8 cellular contexts compared by ENCODE assay signal in the genomic region with DNA sequence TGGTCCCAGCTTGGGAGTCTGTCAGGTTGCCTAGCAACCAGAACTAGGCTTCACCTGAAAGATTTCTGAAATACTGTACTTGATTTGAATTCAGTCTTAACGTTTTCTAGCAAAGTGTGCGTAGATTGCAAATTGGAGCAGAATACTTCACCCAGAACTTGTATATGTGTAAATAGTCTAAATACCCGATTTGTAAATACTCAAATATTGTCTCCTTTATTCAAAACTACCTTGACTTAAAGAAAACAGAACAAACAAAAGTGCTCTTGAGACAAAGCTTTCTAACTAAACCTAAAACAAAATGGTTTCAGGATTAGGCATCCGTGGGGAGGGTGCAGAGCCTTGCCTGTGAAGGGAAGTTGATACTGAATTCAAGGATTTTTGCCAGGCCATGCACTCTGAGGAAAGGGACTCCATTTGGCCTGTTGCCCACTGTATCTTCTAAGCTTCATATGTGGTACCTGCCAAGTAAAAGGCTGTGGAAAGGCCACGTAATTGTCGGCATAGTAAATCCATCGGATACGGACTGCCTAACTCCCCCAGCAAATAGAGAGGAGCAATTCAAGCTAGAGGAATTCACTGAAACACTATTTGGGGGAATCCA. TPM values are rescaled to one million over a fixed set of nuclear protein-coding genes. Genes with fewer than 3 reads are reported as not detected.
DNase-seq lines count a peak whose midpoint lies in the region; ATAC-seq, FAIRE-seq and TF ChIP-seq lines count a peak whose summit lies in the region.

No MANE protein-coding gene starts in this region.

- H3K9me3 ChIP-seq in Caco-2 (no peaks in the 10 kb centered on the region), adipocyte (ENCODE audit: control insufficient read depth, low read length) (no peaks in the 10 kb centered on the region), HepG2 (ENCODE audit: low read length) (no peaks in the 10 kb centered on the region), tibial nerve (no peaks in the 10 kb centered on the region)

- no peaks in the 10 kb centered on the region for H3K27me3 Mint-ChIP-seq in Caco-2 (ENCODE audit: insufficient read depth, unreplicated experiment)

- peaks cover 49% of the 10 kb centered on the region for H3K4me1 ChIP-seq in Caco-2
- peaks cover 41% of the 10 kb centered on the region for H3K4me1 ChIP-seq in adipocyte (ENCODE audit: control insufficient read depth, insufficient read depth, low read length)
- H3K4me1 ChIP-seq in HepG2 (ENCODE audit: insufficient read depth, low read length), result peaks cover 43% of the 10 kb centered on the region
- peaks cover 0 to 43% (median 11%) of the 10 kb centered on the region in 4 donors for H3K4me1 ChIP-seq in tibial nerve

- no peaks in the 10 kb centered on the region for H3K9me3 Mint-ChIP-seq in Caco-2 (ENCODE audit: unreplicated experiment)

- no peak for ATAC-seq in HepG2
- ATAC-seq in GM18907 (IDR thresholded peaks at IDR 0.05; ENCODE audit: unreplicated experiment), result no peak
- ATAC-seq in HG02884 (IDR thresholded peaks at IDR 0.05; ENCODE audit: unreplicated experiment), result no peak

- peaks cover 40% of the 10 kb centered on the region for H4K20me1 ChIP-seq in HepG2 (ENCODE audit: insufficient read depth, low read length)

- 68% methylated on average over 8 of the region's 8 CpGs for WGBS in HepG2 (ENCODE audit: low lambda C conversion rate)
- 43 to 48% methylated on average over 8 of the region's 8 CpGs for WGBS in tibial nerve, 2 donors

- H3K27me3 ChIP-seq in Caco-2 (replicated peaks; ENCODE audit: control insufficient read depth, insufficient read depth, low read length), result no peaks in the 10 kb centered on the region
- no peaks in the 10 kb centered on the region for H3K27me3 ChIP-seq in adipocyte (replicated peaks; ENCODE audit: control insufficient read depth, insufficient read depth, low read length)
- H3K27me3 ChIP-seq in HepG2 (ENCODE audit: control insufficient read depth in 1 of 2, insufficient read depth in 2 of 2, low read length in 2 of 2), result no peaks in the 10 kb centered on the region; a peak in 1 of 5 replicates
- no peaks in the 10 kb centered on the region for H3K27me3 ChIP-seq in tibial nerve

- peak overlapping the region; percentile 83 for H3K27ac Mint-ChIP-seq in Caco-2 (ENCODE audit: unreplicated experiment)

- peaks cover 30% of the 10 kb centered on the region for H3K4me1 Mint-ChIP-seq in Caco-2 (ENCODE audit: low read depth, unreplicated experiment)

- CTCF ChIA-PET in Caco-2 (lab: Charles Lee), result interaction anchor here (0.8 to 2.2 kb wide), 4 partner anchors 34 to 208 kb away, joined by 4 to 25 read pairs (median 14); a partner anchor contains a TSS
- CTCF ChIA-PET in HepG2 (lab: Yijun Ruan, JAX; ENCODE audit: low intra/inter-chr PET ratio, low total read pairs), result no interaction called here

- H3K27ac ChIP-seq in HepG2 (ENCODE audit: extremely low read length, insufficient read depth, low read length), result peak overlapping the region; percentile 91
- H3K27ac ChIP-seq in tibial nerve, result peak overlapping the region; percentile 80 to 98 (median 92)

- peaks cover 49% of the 10 kb centered on the region for H3K79me2 ChIP-seq in HepG2 (ENCODE audit: insufficient read depth, low read length)

- TF ChIP-seq CTCF in Caco-2 (IDR thresholded peaks at IDR 0.05; ENCODE audit: insufficient read depth in 1 of 2, low read depth in 1 of 2, low read length in 1 of 2, severe bottlenecking in 1 of 2, unreplicated experiment in 1 of 2) (no peak), HepG2 (CRISPR knock-in tag; IDR thresholded peaks at IDR 0.05) (no peak), tibial nerve (IDR thresholded peaks at IDR 0.05) (no peak)

- no peak for TF ChIP-seq EP300 in HepG2 (IDR thresholded peaks at IDR 0.05; ENCODE audit: low read depth in 2 of 2, low read length in 2 of 2)
- TF ChIP-seq EP300 in HepG2 (CRISPR knock-in tag; IDR thresholded peaks at IDR 0.05; ENCODE audit: borderline replicate concordance), result no peak
- TF ChIP-seq EP300 in tibial nerve (IDR thresholded peaks at IDR 0.05), result no peak

- no peak for FAIRE-seq in HepG2 (lab: Jason Lieb, UNC)

- 0 out of 2 replicates have a peak overlapping the region, but pooled peaks have one; percentile 14 for H3K4me3 ChIP-seq in Caco-2 (ENCODE audit: low read depth, low read length)
- peak overlapping the region; percentile 96 for H3K4me3 ChIP-seq in adipocyte (ENCODE audit: low read length)
- peak overlapping the region; percentile 17 to 34 (median 25); a peak in 4 of 6 replicates for H3K4me3 ChIP-seq in HepG2 (replicated peaks in 1 of 3; ENCODE audit: insufficient read depth in 1 of 3, low read depth in 2 of 3, low read length in 3 of 3)
- peak overlapping the region; percentile 7 to 98 (median 88) for H3K4me3 ChIP-seq in tibial nerve

- H2AFZ ChIP-seq in HepG2 (ENCODE audit: low read length), result no peak overlapping the region

- peak overlapping the region; percentile 63 for H3K9ac ChIP-seq in adipocyte (ENCODE audit: low read length)
- H3K9ac ChIP-seq in HepG2 (ENCODE audit: insufficient read depth, low read depth, low read length), result peak overlapping the region; percentile 56

- DNase-seq in Caco-2 (peak in 1 of 2 experiments; percentile 29), M059J (ENCODE audit: low read depth) (peak; percentile 49), adipocyte (ENCODE audit: low read depth) (peak; percentile 35), HepG2 (ENCODE audit: low spot score) (no peak), tibial nerve (ENCODE audit: low spot score in 2 of 2) (peak in 1 of 2 donors; percentile 7), medulla oblongata (ENCODE audit: extremely low spot score) (no peak)

- peak overlapping the region; percentile 99 for H3K4me3 Mint-ChIP-seq in Caco-2 (ENCODE audit: unreplicated experiment)

- no peak for TF ChIP-seq RAD21 in HepG2 (CRISPR knock-in tag; IDR thresholded peaks at IDR 0.05)

- POLR2A ChIA-PET in Caco-2 (lab: Charles Lee) (interaction anchor here (0.6 to 2.3 kb wide), 12 partner anchors 18 to 201 kb away, joined by 3 to 24 read pairs (median 4); a partner anchor contains a TSS), HepG2 (lab: Yijun Ruan, JAX) (interaction anchor here (0.6 to 2.8 kb wide), 17 partner anchors 11 to 286 kb away, joined by 3 to 66 read pairs (median 6); a partner anchor contains a TSS)

- TF ChIP-seq POLR2A in HepG2 (IDR thresholded peaks at IDR 0.05; ENCODE audit: insufficient read depth in 1 of 2, low read depth in 2 of 2, low read length in 2 of 2) (no peak), tibial nerve (IDR thresholded peaks at IDR 0.05) (no peak)

- BruUV-seq in Caco-2 (replicated peaks; lab: Mats Ljungman, UMichigan) (TSS peak; percentile 65), HepG2 (replicated peaks; lab: Mats Ljungman, UMichigan) (TSS peak; percentile 94)

- peaks cover 56% of the 10 kb centered on the region for H3K36me3 Mint-ChIP-seq in Caco-2 (ENCODE audit: insufficient read depth, unreplicated experiment)

- H3K4me2 ChIP-seq in HepG2 (ENCODE audit: low read depth, low read length), result peak overlapping the region; percentile 49

- intact Hi-C loops in Caco-2 (cut with micrococcal nuclease; ENCODE audit: unreplicated experiment) (loop anchor here (1.0 to 2.0 kb wide), 5 partner anchors 34 to 249 kb away; a partner anchor contains a TSS), HepG2 (cut with micrococcal nuclease; ENCODE audit: unreplicated experiment) (loop anchor here (1.0 to 5.0 kb wide), 3 partner anchors 33 to 192 kb away; a partner anchor contains a TSS)

- in situ Hi-C loops in HepG2 (cut with HindIII; ENCODE audit: extremely low pct_ligation_motif_present, low pct_unique_long_range_greater_than_20kb), result no loop called here

- H3K36me3 ChIP-seq in Caco-2 (ENCODE audit: control insufficient read depth, insufficient read depth, low read length) (peaks cover 6% of the 10 kb centered on the region; the same call in 1 of the 2 replicates), adipocyte (ENCODE audit: control insufficient read depth, insufficient read depth, low read length, severe bottlenecking) (peaks cover 17% of the 10 kb centered on the region), HepG2 (replicated peaks in 1 of 2; ENCODE audit: control insufficient read depth in 1 of 2, insufficient read depth in 2 of 2, low read length in 2 of 2) (no peaks in the 10 kb centered on the region; a peak in 2 of 5 replicates), tibial nerve (no peaks in the 10 kb centered on the region)

TF ChIP-seq in HepG2, 621 proteins besides CTCF, POLR2A, EP300 and RAD21 (continues in another document):
- no peak for TF ChIP-seq ETV5 (CRISPR knock-in tag; IDR thresholded peaks at IDR 0.05; ENCODE audit: borderline replicate concordance)
- TF ChIP-seq RFX5 (IDR thresholded peaks at IDR 0.05; ENCODE audit: low read depth, low read length), result no peak
- no peak for TF ChIP-seq SIN3B (IDR thresholded peaks at IDR 0.05; ENCODE audit: low read length)
- TF ChIP-seq CREB1 (IDR thresholded peaks at IDR 0.05), result no peak
- peak; percentile 88; the same call in 1 of the 2 replicates for TF ChIP-seq CREB1 (CRISPR knock-in tag; IDR thresholded peaks at IDR 0.05)
- peak; percentile 68; the same call in 1 of the 2 replicates for TF ChIP-seq ATF1 (CRISPR knock-in tag; IDR thresholded peaks at IDR 0.05)

RNA-seq across cellular contexts. Expression of a gene that starts 0.7 kb away (rescaled TPM):
- total RNA-seq in Caco-2 (2022) (205 and 211 TPM in 2 replicates), HepG2 (2016; rRNA removed; fragmentation: Illumina TruSeq; extraction: Trizol) (318 and 569 TPM in 2 replicates), tibial nerve (10 to 100 TPM; 18.9 to 33.2 (median 20.1) TPM)
- 40.2 and 54.4 TPM in 2 replicates for total RNA-seq in M059J (2014; rRNA removed; shearing (Covaris generic))
- 102 and 103 TPM in 2 replicates for total RNA-seq in HepG2 (2016; cell fraction: cytosol; rRNA removed; fragmentation: Illumina TruSeq; extraction: Trizol; ENCODE audit: low read depth)
- 324 and 538 TPM in 2 replicates for total RNA-seq in HepG2 (2016; cell fraction: insoluble cytoplasmic fraction; rRNA removed; fragmentation: Illumina TruSeq; extraction: Trizol)
- total RNA-seq in HepG2 (2016; cell fraction: membrane; rRNA removed; fragmentation: Illumina TruSeq; extraction: Trizol), result 88.2 and 99.0 TPM in 2 replicates
- 264 and 285 TPM in 2 replicates for total RNA-seq in HepG2 (2016; cell fraction: nucleus; rRNA removed; fragmentation: Illumina TruSeq; extraction: Trizol)
- 56.8 and 102 TPM in 2 replicates for polyA plus RNA-seq in HepG2 (2011; rRNA removed)
- 18.1 and 55.8 TPM in 2 replicates for polyA plus RNA-seq in HepG2 (2011; cell fraction: cytosol; rRNA removed)
- polyA plus RNA-seq in HepG2 (2011; cell fraction: nucleus; rRNA removed), result 66.5 and 148 TPM in 2 replicates
- 234 and 245 TPM in 2 replicates for polyA plus RNA-seq in HepG2 (2012)
- 9.1 and 11.3 TPM in 2 replicates for polyA plus RNA-seq in HepG2 (2016; cell fraction: cytosol; fragmentation: Illumina TruSeq; extraction: Trizol; ENCODE audit: low read depth)
- 406 and 419 TPM in 2 replicates for polyA plus RNA-seq in HepG2 (2016; cell fraction: insoluble cytoplasmic fraction; fragmentation: Illumina TruSeq; extraction: Trizol; ENCODE audit: low read depth)
- 30.9 and 36.1 TPM in 2 replicates for polyA plus RNA-seq in HepG2 (2016; cell fraction: membrane; fragmentation: Illumina TruSeq; extraction: Trizol; ENCODE audit: low read depth)
- 378 and 389 TPM in 2 replicates for polyA plus RNA-seq in HepG2 (2016; cell fraction: nucleus; fragmentation: Illumina TruSeq; extraction: Trizol; ENCODE audit: insufficient read depth, low read depth)
- 22.2 and 53.8 TPM in 2 replicates for polyA minus RNA-seq in HepG2 (2011; rRNA and poly(A)+ RNA removed; ENCODE audit: low replicate concordance)
- 57.9 and 117 TPM in 2 replicates for polyA minus RNA-seq in HepG2 (2011; cell fraction: cytosol; rRNA and poly(A)+ RNA removed)
- 197 and 349 TPM in 2 replicates for polyA minus RNA-seq in HepG2 (2011; cell fraction: nucleus; rRNA and poly(A)+ RNA removed)

Comparison
In these comparisons a context has a peak if more than half of its experiments do, and no peak if none do; other contexts are left out.
1. DNase-seq: peak in M059J (single experiment) and adipocyte (single experiment); none in HepG2 (single experiment) and medulla oblongata (single experiment).
2. H3K4me3 ChIP-seq: peak in every context shown above with its lines; median percentile 96 in adipocyte; 88 in tibial nerve; 25 in HepG2; 14 in Caco-2.